8 cellular contexts compared by ENCODE assay signal in genomic region chr4:104494822-104495559, GRCh38. TPM values are rescaled to one million over a fixed set of nuclear protein-coding genes. Genes with fewer than 3 reads are reported as not detected.
DNase-seq lines count a peak whose midpoint lies in the region; ATAC-seq lines count a peak whose summit lies in the region.

Gene CXXC4, minus strand, starts transcription at chr4:104494894. Its CDS starts 3,092 bp downstream, at chr4:104491802.

- peak within 1 kb of the TSS; percentile 65 for H3K4me3 Mint-ChIP-seq in activated naive CD4-positive, alpha-beta T cell treated with anti-CD3 and anti-CD28 coated beads for 36 hours

- H3K27me3 Mint-ChIP-seq in activated naive CD4-positive, alpha-beta T cell treated with anti-CD3 and anti-CD28 coated beads for 36 hours (ENCODE audit: low read depth): peaks cover 42% of the 10 kb centered on the region

- ATAC-seq in HG03520 (IDR thresholded peaks at IDR 0.05; ENCODE audit: unreplicated experiment) (peak; percentile 22), HG03175 (IDR thresholded peaks at IDR 0.05; ENCODE audit: unreplicated experiment) (no peak)

- intact Hi-C loops in activated naive CD4-positive, alpha-beta T cell treated with anti-CD3 and anti-CD28 coated beads for 36 hours (cut with micrococcal nuclease): loop anchor here (5.0 kb wide), 1 partner anchor 977 kb away; the partner anchor contains the start of gene PPA2
- intact Hi-C loops in posterior cingulate gyrus (cut with DNase I): no loop called here

- no peaks in the 10 kb centered on the region for H3K36me3 Mint-ChIP-seq in activated naive CD4-positive, alpha-beta T cell treated with anti-CD3 and anti-CD28 coated beads for 36 hours (ENCODE audit: low read depth)

- no peak within 1 kb of the TSS for H3K27ac Mint-ChIP-seq in activated naive CD4-positive, alpha-beta T cell treated with anti-CD3 and anti-CD28 coated beads for 36 hours

- CTCF ChIA-PET in activated naive CD4-positive, alpha-beta T cell treated with anti-CD3 and anti-CD28 coated beads for 36 hours (lab: Charles Lee): no interaction called here

- H3K4me1 Mint-ChIP-seq in activated naive CD4-positive, alpha-beta T cell treated with anti-CD3 and anti-CD28 coated beads for 36 hours (ENCODE audit: low read depth): peaks cover 27% of the 10 kb centered on the region

- DNase-seq in activated naive CD4-positive, alpha-beta T cell treated with anti-CD3 and anti-CD28 coated beads for 36 hours: no peak
- no peak for DNase-seq in activated naive CD4-positive, alpha-beta T cell treated with anti-CD3 and anti-CD28 coated beads, Interleukin-2, amount 50 U/mL, for 16 hours
- DNase-seq in NCI-H82 treated with DMSO at 0.1 percent for 48 hours (lab: John Stamatoyannopoulos, UW; ENCODE audit: unreplicated experiment): peak; percentile 74
- DNase-seq in amniotic stem cell (lab: John Stamatoyannopoulos, UW): peak; percentile 2
- peak; percentile 41 for DNase-seq in hepatic stellate cell (ENCODE audit: low spot score)
- DNase-seq in posterior cingulate gyrus: peak; percentile 54 to 95 (median 69)

- H3K9me3 Mint-ChIP-seq in activated naive CD4-positive, alpha-beta T cell treated with anti-CD3 and anti-CD28 coated beads for 36 hours: no peaks in the 10 kb centered on the region

RNA-seq across cellular contexts. Expression of gene CXXC4, which starts in this region (rescaled TPM):
- not detected for total RNA-seq in activated naive CD4-positive, alpha-beta T cell treated with anti-CD3 and anti-CD28 coated beads for 36 hours

Comparison
In these comparisons a context has a peak if more than half of its experiments do, and no peak if none do; other contexts are left out.
1. DNase-seq: peak in NCI-H82 treated with DMSO at 0.1 percent for 48 hours (single experiment), amniotic stem cell (single experiment), hepatic stellate cell (single experiment) and posterior cingulate gyrus (10 of 10); none in activated naive CD4-positive, alpha-beta T cell treated with anti-CD3 and anti-CD28 coated beads for 36 hours (single experiment) and activated naive CD4-positive, alpha-beta T cell treated with anti-CD3 and anti-CD28 coated beads, Interleukin-2, amount 50 U/mL, for 16 hours (single experiment).